ENCODE assay signal across 15 cellular contexts in the genomic region with DNA sequence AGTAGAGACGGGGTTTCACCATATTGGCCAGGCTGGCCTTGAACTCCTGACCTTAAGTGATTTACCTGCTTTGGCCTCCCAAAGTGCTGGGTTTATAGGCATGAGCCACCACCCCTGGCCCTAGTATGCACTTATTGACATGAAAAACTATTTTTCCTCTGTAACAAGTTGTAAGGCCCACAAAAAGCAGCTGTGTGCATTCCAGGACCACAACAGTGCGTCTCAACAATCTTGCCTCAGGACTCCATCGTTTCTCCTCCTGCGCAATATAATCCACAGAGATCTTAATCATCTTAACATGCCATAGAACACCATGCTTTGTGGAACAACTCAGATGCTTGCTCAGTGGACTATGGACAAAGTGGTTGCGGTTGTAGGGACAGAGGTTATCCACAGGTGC. TPM values are rescaled to one million over a fixed set of nuclear protein-coding genes. Genes with fewer than 3 reads are reported as not detected.
DNase-seq lines count a peak whose midpoint lies in the region; ATAC-seq and TF ChIP-seq lines count a peak whose summit lies in the region.
"Had no signal": no experiment of that assay in that cellular context is flagged by ENCODE, and none has a peak within 500 bp of the region (broad histone marks: within the 10 kb centered on the region; RNA-seq: fewer than 3 reads in every experiment).

No MANE protein-coding gene starts in this region.

- ATAC-seq in HCT116 (no peak), omental fat pad (ENCODE audit: low FRiP score) (no peak)
- ATAC-seq: K562 had no signal

- H3K36me3 ChIP-seq in HCT116 (ENCODE audit: control insufficient read depth in 1 of 2, insufficient read depth in 2 of 2, low read length in 2 of 2) (no peaks in the 10 kb centered on the region), PC-9 (ENCODE audit: low read depth) (no peaks in the 10 kb centered on the region)
- H3K36me3 ChIP-seq: BLaER1 treated with 17β-estradiol and CSF1 and Interleukin-3, amounts not matched to agents 10 nM and 100 nM had no signal

- peaks cover 10 to 14% of the 10 kb centered on the region in 2 experiments for H3K4me1 ChIP-seq in HCT116 (ENCODE audit: control insufficient read depth in 1 of 2, insufficient read depth in 2 of 2, low read length in 2 of 2)
- peaks cover 22% of the 10 kb centered on the region for H3K4me1 ChIP-seq in PC-9 (replicated peaks; ENCODE audit: insufficient read depth)

- H3K9ac ChIP-seq in HCT116 (ENCODE audit: low read length), result no peak overlapping the region
- H3K9ac ChIP-seq: BLaER1 treated with 17β-estradiol and CSF1 and Interleukin-3, amounts not matched to agents 10 nM and 100 nM had no signal

- no peak for TF ChIP-seq RAD21 in HCT116 (IDR thresholded peaks at IDR 0.05; ENCODE audit: low read depth)

- POLR2A ChIA-PET in HCT116 (lab: Charles Lee) (no interaction called here), PC-9 (lab: Charles Lee; ENCODE audit: unreplicated experiment) (no interaction called here)

- RAD21 ChIA-PET in HCT116 (lab: Charles Lee; ENCODE audit: low non-redundant PET in 1 of 2, low total read pairs in 2 of 2, uncharacterized antibody in 2 of 2, unreplicated experiment in 2 of 2), result no interaction called here

- H2AFZ ChIP-seq in HCT116 (ENCODE audit: low read depth, low read length, poor library complexity, severe bottlenecking), result no peak overlapping the region
- no peak overlapping the region for H2AFZ ChIP-seq in PC-9

- H3F3A ChIP-seq in PC-9 (ENCODE audit: insufficient read depth, low read depth), result peaks cover 13% of the 10 kb centered on the region; the same call in 1 of the 2 replicates

- no peak overlapping the region for H3K4me3 ChIP-seq in HCT116 (replicated peaks in 1 of 2; ENCODE audit: low read depth in 1 of 2, low read length in 2 of 2)
- H3K4me3 ChIP-seq in PC-9, result no peak overlapping the region
- H3K4me3 ChIP-seq: BLaER1 treated with 17β-estradiol and CSF1 and Interleukin-3, amounts not matched to agents 10 nM and 100 nM; K562 had no signal

- H3K27ac ChIP-seq in HCT116 (ENCODE audit: low read depth, low read length), result no peak overlapping the region
- peak overlapping the region; percentile 56; the same call in 1 of the 2 replicates for H3K27ac ChIP-seq in PC-9
- H3K27ac ChIP-seq: BLaER1 treated with 17β-estradiol and CSF1 and Interleukin-3, amounts not matched to agents 10 nM and 100 nM had no signal

- H3K9me3 ChIP-seq in HCT116 (ENCODE audit: control insufficient read depth in 1 of 2, insufficient read depth in 1 of 2, low read depth in 1 of 2, low read length in 2 of 2), result no peaks in the 10 kb centered on the region
- no peaks in the 10 kb centered on the region for H3K9me3 ChIP-seq in PC-9 (ENCODE audit: insufficient read depth, low read depth)

- H3K9me2 ChIP-seq in HCT116 (ENCODE audit: insufficient read depth), result no peaks in the 10 kb centered on the region
- H3K9me2 ChIP-seq in PC-9 (ENCODE audit: insufficient read depth), result no peaks in the 10 kb centered on the region

- H4K20me1 ChIP-seq in HCT116 (ENCODE audit: insufficient read depth) (no peaks in the 10 kb centered on the region), PC-9 (ENCODE audit: insufficient read depth) (no peaks in the 10 kb centered on the region)
- H4K20me1 ChIP-seq: BLaER1 treated with 17β-estradiol and CSF1 and Interleukin-3, amounts not matched to agents 10 nM and 100 nM had no signal

- intact Hi-C loops in HCT116 (cut with micrococcal nuclease) (no loop called here), PC-9 (cut with micrococcal nuclease; ENCODE audit: unreplicated experiment) (no loop called here)

- BruUV-seq in HCT116 (replicated peaks; lab: Mats Ljungman, UMichigan), result no TSS peak
- BruUV-seq in PC-9 (replicated peaks; lab: Mats Ljungman, UMichigan), result no TSS peak

- no peak for TF ChIP-seq CTCF in HCT116 (IDR thresholded peaks at IDR 0.05 in 2 of 3, conservative IDR thresholded peaks at IDR 0.05 in 1 of 3; ENCODE audit: borderline replicate concordance in 1 of 3, insufficient read depth in 1 of 3, low read depth in 2 of 3, low read length in 2 of 3)
- TF ChIP-seq CTCF in PC-9 (conservative IDR thresholded peaks at IDR 0.05), result no peak
- TF ChIP-seq CTCF in omental fat pad (IDR thresholded peaks at IDR 0.05), result no peak

- H3K27me3 ChIP-seq in HCT116 (ENCODE audit: insufficient read depth, low read length) (no peaks in the 10 kb centered on the region), PC-9 (ENCODE audit: insufficient read depth, low read depth) (no peaks in the 10 kb centered on the region)
- H3K27me3 ChIP-seq: BLaER1 treated with 17β-estradiol and CSF1 and Interleukin-3, amounts not matched to agents 10 nM and 100 nM had no signal

- no peak for TF ChIP-seq POLR2A in HCT116 (IDR thresholded peaks at IDR 0.05; ENCODE audit: borderline replicate concordance, extremely low read depth, insufficient read depth, insufficient read length)

- H3K79me2 ChIP-seq in HCT116 (ENCODE audit: insufficient read depth, low read length) (no peaks in the 10 kb centered on the region), PC-9 (ENCODE audit: low read depth) (no peaks in the 10 kb centered on the region)

- DNase-seq in EL (peak; percentile 8), HCT116 (ENCODE audit: low read depth, low spot score) (no peak), PC-9 (no peak), kidney tubule cell (ENCODE audit: low spot score) (peak; percentile 37), omental fat pad (ENCODE audit: low spot score) (no peak), NOMO-1 (lab: John Stamatoyannopoulos, UW; ENCODE audit: unreplicated experiment in 2 of 2) (no peak), OCI-M2 (lab: John Stamatoyannopoulos, UW; ENCODE audit: unreplicated experiment) (no peak)
- DNase-seq: Calu3; CD4-positive, CD25-positive, alpha-beta regulatory T cell; DMS79; GF-D8; Karpas-422 had no signal

- H3K4me2 ChIP-seq in HCT116 (ENCODE audit: low read length) (peak overlapping the region; percentile 42), PC-9 (peak overlapping the region; percentile 45)

- CTCF ChIA-PET in HCT116 (lab: Charles Lee) (no interaction called here), PC-9 (lab: Charles Lee) (no interaction called here)

TF ChIP-seq in HCT116, 20 proteins besides CTCF, POLR2A, EP300 and RAD21 (continues in another document):
- TF ChIP-seq FOSL1 (IDR thresholded peaks at IDR 0.05; ENCODE audit: low read depth), result no peak
- no peak for TF ChIP-seq ZFX (IDR thresholded peaks at IDR 0.05)
- TF ChIP-seq TCF7L2 (IDR thresholded peaks at IDR 0.05; ENCODE audit: borderline replicate concordance, extremely low read depth, insufficient read depth, insufficient read length), result no peak
- TF ChIP-seq, protein P1, sequence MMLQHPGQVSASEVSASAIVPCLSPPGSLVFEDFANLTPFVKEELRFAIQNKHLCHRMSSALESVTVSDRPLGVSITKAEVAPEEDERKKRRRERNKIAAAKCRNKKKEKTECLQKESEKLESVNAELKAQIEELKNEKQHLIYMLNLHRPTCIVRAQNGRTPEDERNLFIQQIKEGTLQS (IDR thresholded peaks at IDR 0.05), result no peak
- TF ChIP-seq CBX3 (IDR thresholded peaks at IDR 0.05; ENCODE audit: low read depth), result no peak
- TF ChIP-seq, protein P2, sequence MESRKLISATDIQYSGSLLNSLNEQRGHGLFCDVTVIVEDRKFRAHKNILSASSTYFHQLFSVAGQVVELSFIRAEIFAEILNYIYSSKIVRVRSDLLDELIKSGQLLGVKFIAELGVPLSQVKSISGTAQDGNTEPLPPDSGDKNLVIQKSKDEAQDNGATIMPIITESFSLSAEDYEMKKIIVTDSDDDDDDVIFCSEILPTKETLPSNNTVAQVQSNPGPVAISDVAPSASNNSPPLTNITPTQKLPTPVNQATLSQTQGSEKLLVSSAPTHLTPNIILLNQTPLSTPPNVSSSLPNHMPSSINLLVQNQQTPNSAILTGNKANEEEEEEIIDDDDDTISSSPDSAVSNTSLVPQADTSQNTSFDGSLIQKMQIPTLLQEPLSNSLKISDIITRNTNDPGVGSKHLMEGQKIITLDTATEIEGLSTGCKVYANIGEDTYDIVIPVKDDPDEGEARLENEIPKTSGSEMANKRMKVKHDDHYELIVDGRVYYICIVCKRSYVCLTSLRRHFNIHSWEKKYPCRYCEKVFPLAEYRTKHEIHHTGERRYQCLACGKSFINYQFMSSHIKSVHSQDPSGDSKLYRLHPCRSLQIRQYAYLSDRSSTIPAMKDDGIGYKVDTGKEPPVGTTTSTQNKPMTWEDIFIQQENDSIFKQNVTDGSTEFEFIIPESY (IDR thresholded peaks at IDR 0.05; ENCODE audit: extremely low read depth, insufficient replicate concordance, low read length), result no peak
- TF ChIP-seq POLR2AphosphoS5 (IDR thresholded peaks at IDR 0.05; ENCODE audit: low read depth, low read length), result no peak
- TF ChIP-seq, protein P3, sequence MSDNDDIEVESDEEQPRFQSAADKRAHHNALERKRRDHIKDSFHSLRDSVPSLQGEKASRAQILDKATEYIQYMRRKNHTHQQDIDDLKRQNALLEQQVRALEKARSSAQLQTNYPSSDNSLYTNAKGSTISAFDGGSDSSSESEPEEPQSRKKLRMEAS (IDR thresholded peaks at IDR 0.05), result no peak
- no peak for TF ChIP-seq EGR1 (IDR thresholded peaks at IDR 0.05; ENCODE audit: low read depth)
- TF ChIP-seq JUND (IDR thresholded peaks at IDR 0.05), result no peak
- TF ChIP-seq EZH2 (IDR thresholded peaks at IDR 0.05), result no peak
- TF ChIP-seq SRF (IDR thresholded peaks at IDR 0.05; ENCODE audit: low read depth), result no peak
- TF ChIP-seq CEBPB (IDR thresholded peaks at IDR 0.05; ENCODE audit: low read depth), result no peak
- TF ChIP-seq EZH2phosphoT487 (IDR thresholded peaks at IDR 0.05; ENCODE audit: borderline replicate concordance), result no peak
- TF ChIP-seq ELF1 (IDR thresholded peaks at IDR 0.05; ENCODE audit: borderline replicate concordance, low read depth), result no peak
- TF ChIP-seq SP1 (IDR thresholded peaks at IDR 0.05; ENCODE audit: low read depth), result no peak
- TF ChIP-seq ZNF274 (IDR thresholded peaks at IDR 0.05; ENCODE audit: low read depth, low read length), result no peak

RNA-seq across cellular contexts. Expression of a gene that starts 10.2 kb away (rescaled TPM):
- total RNA-seq in HCT116 (2021; ENCODE audit: unreplicated experiment) (not detected), PC-9 (2021) (not detected in 2 replicates), omental fat pad (not detected)
- polyA plus RNA-seq in HCT116 (2012), result 0.10 TPM in 1 of 2 replicates, not detected in the other
- total RNA-seq: Calu3; CD4-positive, CD25-positive, alpha-beta regulatory T cell; H4 had no signal
- polyA plus RNA-seq: CD4-positive, CD25-positive, alpha-beta regulatory T cell had no signal

RNA-seq across cellular contexts. Expression of a gene that starts 26.6 kb away (rescaled TPM):
- not detected for total RNA-seq in HCT116 (2021; ENCODE audit: unreplicated experiment)
- polyA plus RNA-seq in HCT116 (2012), result 0.02 TPM in 1 of 2 replicates, not detected in the other
- not detected in 2 replicates for total RNA-seq in PC-9 (2021)
- total RNA-seq in omental fat pad, result not detected
- total RNA-seq: Calu3; CD4-positive, CD25-positive, alpha-beta regulatory T cell; H4; K562 had no signal
- polyA plus RNA-seq: CD4-positive, CD25-positive, alpha-beta regulatory T cell had no signal

Comparison
In these comparisons a context has a peak if more than half of its experiments do, and no peak if none do; other contexts are left out.
1. DNase-seq: peak in EL (single experiment) and kidney tubule cell (single experiment); none in HCT116 (single experiment), PC-9 (0 of 2), omental fat pad (single experiment), NOMO-1 (0 of 2) and OCI-M2 (single experiment).